19 cellular contexts compared by ENCODE assay signal in genomic region chr1:6121021-6121421, GRCh38. TPM values are rescaled to one million over a fixed set of nuclear protein-coding genes. Genes with fewer than 3 reads are reported as not detected.
DNase-seq lines count a peak whose midpoint lies in the region; ATAC-seq and TF ChIP-seq lines count a peak whose summit lies in the region.
"Had no signal": no experiment of that assay in that cellular context is flagged by ENCODE, and none has a peak within 500 bp of the region (broad histone marks: within the 10 kb centered on the region; RNA-seq: fewer than 3 reads in every experiment).

No MANE protein-coding gene starts in this region.

- H3K4me2 ChIP-seq in neuronal stem cell (ENCODE audit: insufficient read depth, low read length, poor library complexity, severe bottlenecking), result no peak overlapping the region

- no peak overlapping the region for H3K18ac ChIP-seq in neuronal stem cell (ENCODE audit: low read length)

- H3K4me3 ChIP-seq in right cardiac atrium (ENCODE audit: low read length) (no peak overlapping the region), neuronal stem cell (ENCODE audit: low read length in 2 of 2) (no peak overlapping the region), aorta (ENCODE audit: low read length in 2 of 2) (no peak overlapping the region)
- H3K4me3 ChIP-seq: BLaER1 treated with 17β-estradiol and CSF1 and Interleukin-3, amounts not matched to agents 10 nM and 100 nM; GM12878 had no signal

- no peak overlapping the region for H2AK5ac ChIP-seq in neuronal stem cell (ENCODE audit: low read depth, low read length)

- H3K27me3 Mint-ChIP-seq in glutamatergic neuron (ENCODE audit: unreplicated experiment), result peaks cover 3% of the 10 kb centered on the region

- intact Hi-C loops in right cardiac atrium (cut with DNase I), result no loop called here
- intact Hi-C loops in left ventricle myocardium superior (cut with micrococcal nuclease), result no loop called here
- intact Hi-C loops in aorta (cut with DNase I), result no loop called here

- no peak overlapping the region for H3K23ac ChIP-seq in neuronal stem cell (ENCODE audit: low read depth, low read length, poor library complexity)

- no peak overlapping the region for H3K9ac ChIP-seq in neuronal stem cell (ENCODE audit: low read depth, low read length, poor library complexity)
- H3K9ac ChIP-seq: BLaER1 treated with 17β-estradiol and CSF1 and Interleukin-3, amounts not matched to agents 10 nM and 100 nM had no signal

- no peak overlapping the region for H2AFZ ChIP-seq in neuronal stem cell (ENCODE audit: low read length)

- no peaks in the 10 kb centered on the region for H3K27me3 ChIP-seq in right cardiac atrium (ENCODE audit: control insufficient read depth, insufficient read depth)
- H3K27me3 ChIP-seq in neuronal stem cell (ENCODE audit: control insufficient read depth in 3 of 3, insufficient read depth in 3 of 3, low read depth in 1 of 3, low read length in 3 of 3), result peaks cover 0 to 11% (median 0%) of the 10 kb centered on the region in 3 experiments
- H3K27me3 ChIP-seq in aorta (ENCODE audit: control insufficient read depth in 1 of 2, insufficient read depth in 2 of 2, low read length in 1 of 2), result no peaks in the 10 kb centered on the region
- H3K27me3 ChIP-seq: BLaER1 treated with 17β-estradiol and CSF1 and Interleukin-3, amounts not matched to agents 10 nM and 100 nM had no signal

- H3K4me1 Mint-ChIP-seq in glutamatergic neuron (ENCODE audit: low read depth, unreplicated experiment), result no peaks in the 10 kb centered on the region
- H3K4me1 Mint-ChIP-seq: B cell had no signal

- no peak overlapping the region for H2BK12ac ChIP-seq in neuronal stem cell (ENCODE audit: low read length)

- peaks cover 6% of the 10 kb centered on the region for H3K9me3 Mint-ChIP-seq in glutamatergic neuron (ENCODE audit: unreplicated experiment)

- H2BK15ac ChIP-seq in neuronal stem cell (ENCODE audit: low read length), result no peak overlapping the region

- H2BK120ac ChIP-seq in neuronal stem cell (ENCODE audit: low read depth, low read length), result no peak overlapping the region

- H3K4ac ChIP-seq in neuronal stem cell (ENCODE audit: low read length), result no peak overlapping the region

- H3K9me3 ChIP-seq in right cardiac atrium (ENCODE audit: control insufficient read depth, low read length), result no peaks in the 10 kb centered on the region
- no peaks in the 10 kb centered on the region for H3K9me3 ChIP-seq in neuronal stem cell (replicated peaks in 1 of 2; ENCODE audit: control insufficient read depth in 2 of 2, insufficient read depth in 1 of 2, low read depth in 1 of 2, low read length in 2 of 2)
- no peaks in the 10 kb centered on the region for H3K9me3 ChIP-seq in aorta (ENCODE audit: control insufficient read depth, low read length)

- H3K4me3 Mint-ChIP-seq in glutamatergic neuron (ENCODE audit: unreplicated experiment), result no peak overlapping the region
- H3K4me3 Mint-ChIP-seq: B cell; CD8-positive, alpha-beta T cell had no signal

- no peak overlapping the region for H4K91ac ChIP-seq in neuronal stem cell (ENCODE audit: low read depth, low read length, poor library complexity)

- H2BK5ac ChIP-seq in neuronal stem cell (ENCODE audit: low read length), result peak overlapping the region; percentile 17

- peaks cover 11% of the 10 kb centered on the region for H3K36me3 Mint-ChIP-seq in glutamatergic neuron (ENCODE audit: unreplicated experiment)
- H3K36me3 Mint-ChIP-seq: CD8-positive, alpha-beta T cell had no signal

- H4K8ac ChIP-seq in neuronal stem cell (ENCODE audit: low read depth, low read length), result no peak overlapping the region

- no peaks in the 10 kb centered on the region for H3K4me1 ChIP-seq in right cardiac atrium (ENCODE audit: control insufficient read depth, insufficient read depth, low read length)
- H3K4me1 ChIP-seq in neuronal stem cell (ENCODE audit: control insufficient read depth in 2 of 2, insufficient read depth in 1 of 2, low read depth in 1 of 2, low read length in 2 of 2), result peaks cover 0 to 2% of the 10 kb centered on the region in 2 donors
- no peaks in the 10 kb centered on the region for H3K4me1 ChIP-seq in aorta (ENCODE audit: control insufficient read depth in 1 of 2, insufficient read depth in 2 of 2, low read length in 2 of 2)

- 84% methylated on average over 18 of the region's 18 CpGs for whole genome bisulfite sequencing in right cardiac atrium
- no CpG with 5 or more reads among the region's 18 CpGs for WGBS in neuronal stem cell (ENCODE audit: extremely low coverage in 2 of 2, insufficient read length in 2 of 2, insufficient replicate concordance in 1 of 2), 2 donors
- WGBS in aorta, 2 donors, result 88 to 92% methylated on average over 18 of the region's 18 CpGs

- DNase-seq in right cardiac atrium (peak in 2 of 3 donors; percentile 4 to 6), left ventricle myocardium superior (no peak), glutamatergic neuron (peak; percentile 15), neuronal stem cell (ENCODE audit: low spot score) (no peak), aorta (peak; percentile 30 to 54), NCI-H1105 (lab: John Stamatoyannopoulos, UW) (no peak)
- no peak for DNase-seq in stimulated activated CD4-positive, alpha-beta T cell treated with anti-CD3 and anti-CD28 coated beads, Interleukin-15, amount 100 ng/mL, for 24 hours
- DNase-seq: Calu3; CD8-positive, alpha-beta T cell; DMS 273 treated with DMSO at 0.1 percent for 48 hours; DMS53; DND-41; EL; HCEC 1CT; IMR-90 had no signal

- H3K79me1 ChIP-seq in neuronal stem cell (ENCODE audit: low read depth, low read length), result no peaks in the 10 kb centered on the region

- peak overlapping the region; percentile 47 for H3K14ac ChIP-seq in neuronal stem cell (ENCODE audit: low read length)

- ATAC-seq in right cardiac atrium (no peak), left ventricle myocardium superior (no peak), aorta (ENCODE audit: low FRiP score) (no peak), HG03439 (IDR thresholded peaks at IDR 0.05; ENCODE audit: unreplicated experiment) (no peak)
- ATAC-seq: CD8-positive, alpha-beta T cell; GM12878 had no signal

- H3K36me3 ChIP-seq in neuronal stem cell (replicated peaks in 1 of 2; ENCODE audit: control insufficient read depth in 2 of 2, insufficient read depth in 2 of 2, low read length in 2 of 2) (no peaks in the 10 kb centered on the region), aorta (ENCODE audit: control insufficient read depth in 1 of 2, insufficient read depth in 2 of 2, low read length in 1 of 2) (no peaks in the 10 kb centered on the region)
- H3K36me3 ChIP-seq: BLaER1 treated with 17β-estradiol and CSF1 and Interleukin-3, amounts not matched to agents 10 nM and 100 nM had no signal

- no peak for TF ChIP-seq CTCF in glutamatergic neuron (IDR thresholded peaks at IDR 0.05; ENCODE audit: partially characterized antibody, unreplicated experiment)

- no peak overlapping the region for H3K27ac ChIP-seq in right cardiac atrium (ENCODE audit: low read length)
- no peak overlapping the region for H3K27ac ChIP-seq in neuronal stem cell (replicated peaks; ENCODE audit: low read length)
- H3K27ac ChIP-seq in aorta (ENCODE audit: low read depth in 1 of 2, low read length in 2 of 2), result no peak overlapping the region

- H3K27ac Mint-ChIP-seq in glutamatergic neuron (ENCODE audit: unreplicated experiment), result no peak overlapping the region
- H3K27ac Mint-ChIP-seq: B cell; CD8-positive, alpha-beta T cell had no signal

RNA-seq across cellular contexts. Expression of gene CHD5, which starts 59.1 kb away (rescaled TPM):
- total RNA-seq in right cardiac atrium, result under 1 TPM; 0.23 to 0.53 (median 0.35) TPM
- 0.29 TPM for polyA plus RNA-seq in right cardiac atrium
- 0.12 TPM for total RNA-seq in left ventricle myocardium superior
- total RNA-seq in glutamatergic neuron (ENCODE audit: unreplicated experiment), result 0.96 TPM
- 0.14 TPM for polyA plus RNA-seq in neuronal stem cell (2013, experiment 1 of 2)
- polyA plus RNA-seq in neuronal stem cell (2013, experiment 2 of 2), result 0.22 TPM
- total RNA-seq in aorta, result 1 to 10 TPM in 1 of 2 donors, under 1 TPM in 1; 0.24 to 2.5 TPM
- under 1 TPM; 0.25 to 0.38 TPM for polyA plus RNA-seq in aorta

Comparison
In these comparisons a context has a peak if more than half of its experiments do, and no peak if none do; other contexts are left out.
1. DNase-seq: peak in right cardiac atrium (2 of 3), glutamatergic neuron (single experiment) and aorta (2 of 2); none in left ventricle myocardium superior (single experiment), neuronal stem cell (single experiment), stimulated activated CD4-positive, alpha-beta T cell treated with anti-CD3 and anti-CD28 coated beads, Interleukin-15, amount 100 ng/mL, for 24 hours (single experiment) and NCI-H1105 (single experiment).